Comparison of ENCODE assay signal across 11 cellular contexts in the genomic region with DNA sequence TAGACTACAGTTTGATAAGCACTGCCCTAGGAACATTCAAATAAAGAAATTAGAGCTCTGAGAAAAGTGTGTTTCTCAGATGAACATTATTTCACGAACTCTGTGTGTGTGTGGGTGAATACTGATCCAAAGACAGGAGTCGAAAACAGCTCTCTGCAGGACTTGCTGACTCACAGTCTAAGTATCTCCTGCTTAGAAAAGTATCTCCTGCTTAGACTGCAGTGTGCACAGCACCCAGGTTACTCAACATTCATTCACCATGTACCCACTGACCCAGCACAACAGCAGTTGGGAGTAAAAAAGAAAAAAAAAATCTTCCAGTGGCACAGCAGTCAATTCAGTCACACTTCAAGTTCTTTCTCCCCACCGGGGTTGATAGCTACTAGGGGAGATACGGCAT. TPM values are rescaled to one million over a fixed set of nuclear protein-coding genes. Genes with fewer than 3 reads are reported as not detected.
DNase-seq lines count a peak whose midpoint lies in the region; ATAC-seq and TF ChIP-seq lines count a peak whose summit lies in the region.
"Had no signal": no experiment of that assay in that cellular context is flagged by ENCODE, and none has a peak within 500 bp of the region (broad histone marks: within the 10 kb centered on the region; RNA-seq: fewer than 3 reads in every experiment).

No MANE protein-coding gene starts in this region.

- H3K4me1 Mint-ChIP-seq in nephron progenitor cell = no peaks in the 10 kb centered on the region

- H3K27me3 Mint-ChIP-seq in nephron progenitor cell (ENCODE audit: low read depth, poor library complexity) = peaks cover 5% of the 10 kb centered on the region

- no peak overlapping the region for H3K4me3 Mint-ChIP-seq in nephron progenitor cell
- H3K4me3 Mint-ChIP-seq: activated T-cell treated with anti-CD3 and anti-CD28 coated beads, Interleukin-2, amount 50 U/mL, for 4 hours had no signal

- no peaks in the 10 kb centered on the region for H3F3A ChIP-seq in PC-3 (ENCODE audit: low read length, unreplicated experiment)

- CTCF ChIA-PET in PC-3 (lab: Charles Lee) = interaction anchor here (0.5 to 0.6 kb wide), 2 partner anchors 307 to 1089 kb away, joined by 3 to 6 read pairs; no protein-coding TSS in a partner anchor

- no peak overlapping the region for H3K9ac ChIP-seq in PC-3 (ENCODE audit: low read length)

- no peaks in the 10 kb centered on the region for H3K79me2 ChIP-seq in PC-3 (ENCODE audit: low read length)

- H3K27me3 ChIP-seq in PC-3 (ENCODE audit: low read length) = no peaks in the 10 kb centered on the region

- H3K9me2 ChIP-seq in PC-3 (replicated peaks; ENCODE audit: low read length) = no peaks in the 10 kb centered on the region

- DNase-seq in AG10803 (ENCODE audit: low read depth) (peak; percentile 86), PC-3 (peak; percentile 75), epithelial cell of esophagus (ENCODE audit: low read depth) (peak; percentile 89), non-pigmented ciliary epithelial cell (ENCODE audit: low read depth) (peak; percentile 88), nephron progenitor cell (no peak)
- no peak for DNase-seq in activated naive CD4-positive, alpha-beta T cell treated with Interleukin-2 at 50 U/mL for 16 hours
- DNase-seq: activated T-cell treated with anti-CD3 and anti-CD28 coated beads, Interleukin-2, amount 50 U/mL, for 4 hours; posterior cingulate gyrus; T-helper 9 cell had no signal

- peaks cover 26% of the 10 kb centered on the region for H3K36me3 Mint-ChIP-seq in nephron progenitor cell (ENCODE audit: low read depth)

- no peaks in the 10 kb centered on the region for H3K9me3 ChIP-seq in PC-3 (ENCODE audit: low read length)

- peaks cover 22% of the 10 kb centered on the region; the same call in 1 of the 2 replicates for H3K36me3 ChIP-seq in PC-3 (ENCODE audit: low read depth, low read length)

- H3K27ac ChIP-seq in PC-3 (ENCODE audit: low read length) = no peak overlapping the region

- H3K4me1 ChIP-seq in PC-3 (ENCODE audit: insufficient read depth, low read length) = peaks cover 33% of the 10 kb centered on the region

- no peaks in the 10 kb centered on the region for H4K20me1 ChIP-seq in PC-3 (ENCODE audit: low read length)

- intact Hi-C loops in PC-3 (cut with micrococcal nuclease) = no loop called here

- H3K27ac Mint-ChIP-seq in nephron progenitor cell = no peak overlapping the region

- no TSS peak for BruUV-seq in PC-3 (replicated peaks; lab: Mats Ljungman, UMichigan)

- POLR2A ChIA-PET in PC-3 (lab: Charles Lee; ENCODE audit: unreplicated experiment) = no interaction called here

- no peak overlapping the region for H2AFZ ChIP-seq in PC-3 (ENCODE audit: low read length)

- H3K9me3 Mint-ChIP-seq in nephron progenitor cell = no peaks in the 10 kb centered on the region
- H3K9me3 Mint-ChIP-seq: activated T-cell treated with anti-CD3 and anti-CD28 coated beads, Interleukin-2, amount 50 U/mL, for 4 hours had no signal

- ATAC-seq in PC-3 (peak; percentile 55), GM21423 (IDR thresholded peaks at IDR 0.05; ENCODE audit: unreplicated experiment) (no peak), HG02588 (IDR thresholded peaks at IDR 0.05; ENCODE audit: unreplicated experiment) (no peak)
- ATAC-seq: activated T-cell treated with anti-CD3 and anti-CD28 coated beads, Interleukin-2, amount 50 U/mL, for 4 hours had no signal

- TF ChIP-seq CTCF in AG10803 (conservative IDR thresholded peaks at IDR 0.05; ENCODE audit: low read length) (no peak), PC-3 (conservative IDR thresholded peaks at IDR 0.05; ENCODE audit: low read depth, low read length) (no peak), epithelial cell of esophagus (IDR thresholded peaks at IDR 0.05; ENCODE audit: insufficient read depth, low read depth, low read length, missing control alignments) (no peak), nephron progenitor cell (IDR thresholded peaks at IDR 0.05) (no peak)

- H3K4me3 ChIP-seq in AG10803 (ENCODE audit: low read length) (no peak overlapping the region), PC-3 (ENCODE audit: low read length) (no peak overlapping the region), epithelial cell of esophagus (ENCODE audit: low read length) (no peak overlapping the region)

- peak overlapping the region; percentile 9; the same call in 1 of the 2 replicates for H3K4me2 ChIP-seq in PC-3 (ENCODE audit: low read length)

RNA-seq across cellular contexts. Expression of gene GCLC, which starts 48.1 kb away (rescaled TPM):
- total RNA-seq in PC-3 (2014; rRNA removed) = 50.1 and 54.7 TPM in 2 replicates

Comparison
In these comparisons a context has a peak if more than half of its experiments do, and no peak if none do; other contexts are left out.
1. DNase-seq: peak in AG10803 (single experiment), PC-3 (single experiment), epithelial cell of esophagus (single experiment) and non-pigmented ciliary epithelial cell (single experiment); none in nephron progenitor cell (single experiment) and activated naive CD4-positive, alpha-beta T cell treated with Interleukin-2 at 50 U/mL for 16 hours (single experiment).